35 cellular contexts compared by ENCODE assay signal in the genomic region with DNA sequence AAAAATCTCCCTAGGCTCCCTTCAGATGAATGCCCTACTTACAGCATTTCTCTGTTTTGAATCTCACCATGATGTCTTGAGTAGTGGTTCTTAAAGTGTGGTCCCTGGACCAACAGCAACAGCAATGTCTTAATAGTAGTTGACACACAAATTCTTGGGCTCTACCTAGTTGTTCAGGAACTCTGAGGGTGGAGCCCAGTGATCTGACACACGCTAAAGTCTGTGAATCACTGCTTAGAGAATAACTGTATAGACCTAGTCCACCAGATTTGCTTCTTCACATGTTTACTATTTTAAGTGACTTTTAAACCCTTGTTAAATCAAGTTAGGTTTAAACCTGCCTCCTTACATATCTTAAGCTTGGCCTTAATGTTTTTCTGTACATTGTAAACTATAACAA. TPM values are rescaled to one million over a fixed set of nuclear protein-coding genes. Genes with fewer than 3 reads are reported as not detected.
"Had no signal": no experiment of that assay in that cellular context is flagged by ENCODE, and none has a peak within 500 bp of the region (broad histone marks: within the 10 kb centered on the region; RNA-seq: fewer than 3 reads in every experiment).

No MANE protein-coding gene starts in this region.

- DNase-seq: activated CD4-positive, alpha-beta T cell treated with anti-CD3 and anti-CD28 coated beads for 36 hours; activated CD4-positive, alpha-beta T cell treated with anti-CD3 and anti-CD28 coated beads, Interleukin-2, amount 10 ng/mL, durations not matched to agents 7 days and 5 days; activated CD4-positive, alpha-beta T cell treated with anti-CD3 and anti-CD28 coated beads, Interleukin-2, amount 50 U/mL, for 48 hours; activated CD8-positive, alpha-beta T cell treated with anti-CD3 and anti-CD28 coated beads, Interleukin-2, amount 10 ng/mL, durations not matched to agents 7 days and 5 days; activated gamma-delta T cell; activated naive CD4-positive, alpha-beta T cell treated with Interleukin-2 at 50 U/mL for 16 hours; activated naive CD8-positive, alpha-beta T cell treated with anti-CD3 and anti-CD28 coated beads, Interleukin-2, amount 10 ng/mL, durations not matched to agents 7 days and 5 days; activated T-cell treated with anti-CD3 and anti-CD28 coated beads, Interleukin-2, amount 50 U/mL, for 24 hours; amygdala; NCI-H1092 treated with DMSO at 0.1 percent for 48 hours; NCI-H1417; NCI-H146; NCI-H187; NCI-H2029 treated with DMSO at 0.1 percent for 48 hours; NCI-H2107; NCI-H2171; NCI-H510A; NCI-H526; NCI-H748 treated with DMSO at 0.1 percent for 48 hours; NK-92 treated with Interleukin-12 subunit alpha and Interleukin-12 subunit beta, amount 100 ng/mL, for 24 hours; PC-9; Right ventricle myocardium superior; SJCRH30 had no signal

- H3K4me1 Mint-ChIP-seq: WTC11 had no signal

- H3K4me2 ChIP-seq: KMS-11, PC-9 had no signal

- H3K27ac ChIP-seq: ascending aorta, KMS-11, PC-9, RWPE1, SJCRH30, SK-N-MC had no signal

- H3K9me3 ChIP-seq: ascending aorta, SJCRH30 had no signal

- ATAC-seq: activated CD4-positive, alpha-beta T cell treated with anti-CD3 and anti-CD28 coated beads for 36 hours; activated CD4-positive, CD25-positive, alpha-beta regulatory T cell treated with anti-CD3 and anti-CD28 coated beads, Interleukin-2, amount 50 U/mL, for 24 hours; activated CD8-positive, alpha-beta T cell treated with anti-CD3 and anti-CD28 coated beads, Interleukin-2, amount 10 ng/mL, durations not matched to agents 7 days and 5 days; WTC11 had no signal

- H3K4me3 ChIP-seq: ascending aorta, PC-9, SJCRH30, SK-N-MC had no signal

- FAIRE-seq: RCC 7860, TTC549 had no signal

- H3K4me1 ChIP-seq: ascending aorta, SJCRH30 had no signal

- H3K4me3 Mint-ChIP-seq: activated CD4-positive, alpha-beta T cell treated with anti-CD3 and anti-CD28 coated beads for 36 hours; activated CD4-positive, alpha-beta T cell treated with anti-CD3 and anti-CD28 coated beads, Interleukin-2, amount 10 ng/mL, durations not matched to agents 7 days and 5 days; activated CD8-positive, alpha-beta T cell treated with anti-CD3 and anti-CD28 coated beads, Interleukin-2, amount 10 ng/mL, durations not matched to agents 7 days and 5 days; activated naive CD4-positive, alpha-beta T cell treated with anti-CD3 and anti-CD28 coated beads, Interleukin-2, amount 50 U/mL, for 24 hours; activated naive CD8-positive, alpha-beta T cell treated with anti-CD3 and anti-CD28 coated beads, Interleukin-2, amount 10 ng/mL, durations not matched to agents 7 days and 5 days; activated T-cell treated with anti-CD3 and anti-CD28 coated beads, Interleukin-2, amount 50 U/mL, for 24 hours; T-helper 1 cell treated with Interleukin-12 subunit alpha and Interleukin-12 subunit beta and Interleukin-4 antibody, amounts not matched to agents 30 μg/mL and 1 μg/mL, for 36 hours; T-helper 2 cell treated with Interferon-gamma antibody and Interleukin-4, amounts not matched to agents 5 μg/mL and 100 μg/mL, for 36 hours; WTC11 had no signal

- H3K9me3 Mint-ChIP-seq: activated CD4-positive, alpha-beta T cell treated with anti-CD3 and anti-CD28 coated beads, Interleukin-2, amount 10 ng/mL, durations not matched to agents 7 days and 5 days; activated naive CD4-positive, alpha-beta T cell treated with anti-CD3 and anti-CD28 coated beads, Interleukin-2, amount 50 U/mL, for 24 hours; activated naive CD8-positive, alpha-beta T cell treated with anti-CD3 and anti-CD28 coated beads, Interleukin-2, amount 10 ng/mL, durations not matched to agents 7 days and 5 days; activated T-cell treated with anti-CD3 and anti-CD28 coated beads, Interleukin-2, amount 50 U/mL, for 24 hours; activated T-helper 2 cell treated with anti-CD3 and anti-CD28 coated beads, Interferon-gamma antibody, Interleukin-2, Interleukin-4, amounts not matched to agents 10 μg/mL and 5 μg/mL and 100 μg/mL, durations not matched to agents 14 hours and 24 hours and 36 hours; T-helper 1 cell treated with Interleukin-12 subunit alpha and Interleukin-12 subunit beta and Interleukin-4 antibody, amounts not matched to agents 30 μg/mL and 1 μg/mL, for 36 hours; T-helper 2 cell treated with Interferon-gamma antibody and Interleukin-4, amounts not matched to agents 5 μg/mL and 100 μg/mL, for 36 hours had no signal

- H3K9ac ChIP-seq: KMS-11 had no signal

- H3K27me3 Mint-ChIP-seq: activated CD4-positive, alpha-beta T cell treated with anti-CD3 and anti-CD28 coated beads for 36 hours; activated CD4-positive, alpha-beta T cell treated with anti-CD3 and anti-CD28 coated beads, Interleukin-2, amount 10 ng/mL, durations not matched to agents 7 days and 5 days; activated naive CD4-positive, alpha-beta T cell treated with anti-CD3 and anti-CD28 coated beads, Interleukin-2, amount 50 U/mL, for 24 hours; activated naive CD8-positive, alpha-beta T cell treated with anti-CD3 and anti-CD28 coated beads, Interleukin-2, amount 10 ng/mL, durations not matched to agents 7 days and 5 days; activated T-cell treated with anti-CD3 and anti-CD28 coated beads, Interleukin-2, amount 50 U/mL, for 24 hours had no signal

- H3K36me3 Mint-ChIP-seq: activated naive CD4-positive, alpha-beta T cell treated with anti-CD3 and anti-CD28 coated beads, Interleukin-2, amount 50 U/mL, for 24 hours; activated naive CD8-positive, alpha-beta T cell treated with anti-CD3 and anti-CD28 coated beads, Interleukin-2, amount 10 ng/mL, durations not matched to agents 7 days and 5 days had no signal

- H2AFZ ChIP-seq: PC-9 had no signal

- H3K27me3 ChIP-seq: ascending aorta, SJCRH30 had no signal

- H3K36me3 ChIP-seq: ascending aorta, SJCRH30 had no signal

- H3K27ac Mint-ChIP-seq: activated CD4-positive, alpha-beta T cell treated with anti-CD3 and anti-CD28 coated beads for 36 hours; activated CD4-positive, alpha-beta T cell treated with anti-CD3 and anti-CD28 coated beads, Interleukin-2, amount 10 ng/mL, durations not matched to agents 7 days and 5 days; activated CD8-positive, alpha-beta T cell treated with anti-CD3 and anti-CD28 coated beads, Interleukin-2, amount 10 ng/mL, durations not matched to agents 7 days and 5 days; activated naive CD4-positive, alpha-beta T cell treated with anti-CD3 and anti-CD28 coated beads, Interleukin-2, amount 50 U/mL, for 24 hours; activated naive CD8-positive, alpha-beta T cell treated with anti-CD3 and anti-CD28 coated beads, Interleukin-2, amount 10 ng/mL, durations not matched to agents 7 days and 5 days; activated T-cell treated with anti-CD3 and anti-CD28 coated beads, Interleukin-2, amount 50 U/mL, for 24 hours; activated T-helper 2 cell treated with anti-CD3 and anti-CD28 coated beads, Interferon-gamma antibody, Interleukin-2, Interleukin-4, amounts not matched to agents 10 μg/mL and 5 μg/mL and 100 μg/mL, durations not matched to agents 14 hours and 24 hours and 36 hours; T-helper 1 cell treated with Interleukin-12 subunit alpha and Interleukin-12 subunit beta and Interleukin-4 antibody, amounts not matched to agents 30 μg/mL and 1 μg/mL, for 36 hours; T-helper 2 cell treated with Interferon-gamma antibody and Interleukin-4, amounts not matched to agents 5 μg/mL and 100 μg/mL, for 36 hours; WTC11 had no signal

RNA-seq across cellular contexts. Expression of a gene that starts 47.6 kb away (rescaled TPM):
- total RNA-seq: PC-9 had no signal
